In the genomic region with DNA sequence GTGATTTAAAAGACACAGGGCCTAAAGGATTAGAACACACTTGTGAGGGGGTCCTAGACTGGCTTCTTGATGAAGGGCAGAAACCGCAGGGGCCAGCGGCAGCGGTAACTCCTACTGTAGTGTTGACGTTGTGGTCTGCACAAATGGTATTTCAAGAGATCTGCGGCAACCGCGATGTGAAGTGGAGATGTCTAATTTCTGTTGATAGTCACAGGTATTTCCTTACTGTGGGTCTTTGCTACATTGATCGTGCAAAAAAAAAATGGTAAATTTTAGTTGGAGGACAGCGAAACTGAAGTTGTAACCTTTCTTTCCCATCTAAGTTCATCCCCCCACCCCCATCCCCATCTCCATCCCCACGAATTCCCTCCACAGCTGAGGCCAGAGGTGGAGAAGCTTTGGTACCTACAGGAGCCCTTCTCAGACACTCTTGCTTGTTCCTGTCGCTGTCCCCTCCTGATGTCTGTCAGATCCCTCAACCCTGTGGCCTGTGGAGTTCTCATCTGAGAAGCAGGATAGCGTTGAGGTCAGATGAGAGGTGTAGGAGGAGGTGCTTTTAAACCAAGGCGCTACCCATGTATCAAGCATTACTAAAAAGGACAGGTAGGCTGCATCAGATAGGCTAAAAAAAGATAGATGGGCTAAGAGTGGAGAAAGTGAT, we compare ENCODE assay signal across 8 cellular contexts. TPM values are rescaled to one million over a fixed set of nuclear protein-coding genes. Genes with fewer than 3 reads are reported as not detected.
A peak's percentile ranks its signal among the peaks of the same experiment; 100 is the strongest.
DNase-seq lines count a peak whose midpoint lies in the region; ATAC-seq and TF ChIP-seq lines count a peak whose summit lies in the region.

No MANE protein-coding gene starts in this region.

- peak overlapping the region; percentile 85 for H3K4me3 ChIP-seq in AG04449 (ENCODE audit: low read depth, low read length)
- peak overlapping the region; percentile 84 for H3K4me3 ChIP-seq in GM12864 (ENCODE audit: low read depth, low read length)
- H3K4me3 ChIP-seq in iPS-20b (ENCODE audit: low read length), result peak overlapping the region; percentile 86

- POLR2A ChIA-PET in AG04449 (lab: Yijun Ruan, JAX), result no interaction called here

- CTCF ChIA-PET in AG04449 (lab: Yijun Ruan, JAX), result no interaction called here

- H3K9ac ChIP-seq in iPS-20b (ENCODE audit: low read depth, low read length), result peak overlapping the region; percentile 78; the same call in 1 of the 2 replicates

- DNase-seq in AG04449 (ENCODE audit: low read depth, low spot score) (no peak), GM12864 (ENCODE audit: low read depth) (no peak), astrocyte of the hippocampus (ENCODE audit: low read depth, low spot score) (peak; percentile 65)
- DNase-seq in stimulated activated CD4-positive, alpha-beta T cell treated with anti-CD3 and anti-CD28 coated beads, Interleukin-4, amount 100 ng/mL, for 1 hour, result peak; percentile 10

- H3K27me3 ChIP-seq in iPS-20b (ENCODE audit: insufficient read depth, low read length), result no peaks in the 10 kb centered on the region

- H3K9me3 ChIP-seq in iPS-20b (ENCODE audit: insufficient read depth, low read depth, low read length), result no peaks in the 10 kb centered on the region

- TF ChIP-seq CTCF in AG04449 (IDR thresholded peaks at IDR 0.05; ENCODE audit: insufficient read depth, low read length, missing control alignments) (no peak), GM12864 (IDR thresholded peaks at IDR 0.05; ENCODE audit: low read depth, low read length, missing control alignments) (no peak)

- no peak overlapping the region for H3K27ac ChIP-seq in iPS-20b (ENCODE audit: low read length)

- H3K36me3 ChIP-seq in iPS-20b (ENCODE audit: insufficient read depth, low read depth, low read length), result peaks cover 6% of the 10 kb centered on the region; the same call in 1 of the 2 replicates

- ATAC-seq in HG03064 (IDR thresholded peaks at IDR 0.05; ENCODE audit: low read depth, unreplicated experiment), result peak; percentile 13
- no peak for ATAC-seq in HG03378 (IDR thresholded peaks at IDR 0.05; ENCODE audit: unreplicated experiment)

- peaks cover 32% of the 10 kb centered on the region for H3K4me1 ChIP-seq in iPS-20b (ENCODE audit: insufficient read depth, low read length)

TF ChIP-seq in PFSK-1, 5 proteins besides CTCF, POLR2A, EP300 and RAD21:
- no peak for TF ChIP-seq TAF1 (IDR thresholded peaks at IDR 0.05; ENCODE audit: borderline replicate concordance, insufficient read depth, low read length)
- 0 out of 2 replicates have a peak, but pooled peaks have one; percentile 13 for TF ChIP-seq SIN3A (IDR thresholded peaks at IDR 0.05; ENCODE audit: borderline replicate concordance, insufficient read depth, low read length)
- TF ChIP-seq, protein P1, sequence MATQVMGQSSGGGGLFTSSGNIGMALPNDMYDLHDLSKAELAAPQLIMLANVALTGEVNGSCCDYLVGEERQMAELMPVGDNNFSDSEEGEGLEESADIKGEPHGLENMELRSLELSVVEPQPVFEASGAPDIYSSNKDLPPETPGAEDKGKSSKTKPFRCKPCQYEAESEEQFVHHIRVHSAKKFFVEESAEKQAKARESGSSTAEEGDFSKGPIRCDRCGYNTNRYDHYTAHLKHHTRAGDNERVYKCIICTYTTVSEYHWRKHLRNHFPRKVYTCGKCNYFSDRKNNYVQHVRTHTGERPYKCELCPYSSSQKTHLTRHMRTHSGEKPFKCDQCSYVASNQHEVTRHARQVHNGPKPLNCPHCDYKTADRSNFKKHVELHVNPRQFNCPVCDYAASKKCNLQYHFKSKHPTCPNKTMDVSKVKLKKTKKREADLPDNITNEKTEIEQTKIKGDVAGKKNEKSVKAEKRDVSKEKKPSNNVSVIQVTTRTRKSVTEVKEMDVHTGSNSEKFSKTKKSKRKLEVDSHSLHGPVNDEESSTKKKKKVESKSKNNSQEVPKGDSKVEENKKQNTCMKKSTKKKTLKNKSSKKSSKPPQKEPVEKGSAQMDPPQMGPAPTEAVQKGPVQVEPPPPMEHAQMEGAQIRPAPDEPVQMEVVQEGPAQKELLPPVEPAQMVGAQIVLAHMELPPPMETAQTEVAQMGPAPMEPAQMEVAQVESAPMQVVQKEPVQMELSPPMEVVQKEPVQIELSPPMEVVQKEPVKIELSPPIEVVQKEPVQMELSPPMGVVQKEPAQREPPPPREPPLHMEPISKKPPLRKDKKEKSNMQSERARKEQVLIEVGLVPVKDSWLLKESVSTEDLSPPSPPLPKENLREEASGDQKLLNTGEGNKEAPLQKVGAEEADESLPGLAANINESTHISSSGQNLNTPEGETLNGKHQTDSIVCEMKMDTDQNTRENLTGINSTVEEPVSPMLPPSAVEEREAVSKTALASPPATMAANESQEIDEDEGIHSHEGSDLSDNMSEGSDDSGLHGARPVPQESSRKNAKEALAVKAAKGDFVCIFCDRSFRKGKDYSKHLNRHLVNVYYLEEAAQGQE (IDR thresholded peaks at IDR 0.05; ENCODE audit: insufficient read depth in 1 of 2, low read depth in 2 of 2, low read length in 2 of 2), result peak; percentile 79 to 89
- no peak for TF ChIP-seq FOXP2 (optimal IDR thresholded peaks at IDR 0.05; ENCODE audit: borderline replicate concordance, extremely low read depth, extremely low read length, insufficient read depth)
- no peak for TF ChIP-seq POLR2AphosphoS5 (IDR thresholded peaks at IDR 0.05; ENCODE audit: low read depth, low read length)

RNA-seq across cellular contexts. Expression of gene NTPCR, which starts 0.6 kb away (rescaled TPM):
- 58.5 TPM for polyA plus RNA-seq in PFSK-1 (2012; ENCODE audit: insufficient read length, low read depth)

Comparison
In these comparisons a context has a peak if more than half of its experiments do, and no peak if none do; other contexts are left out.
1. DNase-seq: peak in astrocyte of the hippocampus (single experiment) and stimulated activated CD4-positive, alpha-beta T cell treated with anti-CD3 and anti-CD28 coated beads, Interleukin-4, amount 100 ng/mL, for 1 hour (single experiment); none in AG04449 (single experiment) and GM12864 (single experiment).
2. Peak in every context shown above with its lines, with median percentiles within 50 percentile points of each other: H3K4me3 ChIP-seq.